1 cellular context compared by ENCODE assay signal in genomic region chr14:103630364-103631108, GRCh38.
TF ChIP-seq lines count a peak whose summit lies in the region.

No MANE protein-coding gene starts in this region.

TF ChIP-seq in WTC11, 78 proteins besides CTCF, POLR2A, EP300 and RAD21 (continued from another document):
- TF ChIP-seq, protein P1, sequence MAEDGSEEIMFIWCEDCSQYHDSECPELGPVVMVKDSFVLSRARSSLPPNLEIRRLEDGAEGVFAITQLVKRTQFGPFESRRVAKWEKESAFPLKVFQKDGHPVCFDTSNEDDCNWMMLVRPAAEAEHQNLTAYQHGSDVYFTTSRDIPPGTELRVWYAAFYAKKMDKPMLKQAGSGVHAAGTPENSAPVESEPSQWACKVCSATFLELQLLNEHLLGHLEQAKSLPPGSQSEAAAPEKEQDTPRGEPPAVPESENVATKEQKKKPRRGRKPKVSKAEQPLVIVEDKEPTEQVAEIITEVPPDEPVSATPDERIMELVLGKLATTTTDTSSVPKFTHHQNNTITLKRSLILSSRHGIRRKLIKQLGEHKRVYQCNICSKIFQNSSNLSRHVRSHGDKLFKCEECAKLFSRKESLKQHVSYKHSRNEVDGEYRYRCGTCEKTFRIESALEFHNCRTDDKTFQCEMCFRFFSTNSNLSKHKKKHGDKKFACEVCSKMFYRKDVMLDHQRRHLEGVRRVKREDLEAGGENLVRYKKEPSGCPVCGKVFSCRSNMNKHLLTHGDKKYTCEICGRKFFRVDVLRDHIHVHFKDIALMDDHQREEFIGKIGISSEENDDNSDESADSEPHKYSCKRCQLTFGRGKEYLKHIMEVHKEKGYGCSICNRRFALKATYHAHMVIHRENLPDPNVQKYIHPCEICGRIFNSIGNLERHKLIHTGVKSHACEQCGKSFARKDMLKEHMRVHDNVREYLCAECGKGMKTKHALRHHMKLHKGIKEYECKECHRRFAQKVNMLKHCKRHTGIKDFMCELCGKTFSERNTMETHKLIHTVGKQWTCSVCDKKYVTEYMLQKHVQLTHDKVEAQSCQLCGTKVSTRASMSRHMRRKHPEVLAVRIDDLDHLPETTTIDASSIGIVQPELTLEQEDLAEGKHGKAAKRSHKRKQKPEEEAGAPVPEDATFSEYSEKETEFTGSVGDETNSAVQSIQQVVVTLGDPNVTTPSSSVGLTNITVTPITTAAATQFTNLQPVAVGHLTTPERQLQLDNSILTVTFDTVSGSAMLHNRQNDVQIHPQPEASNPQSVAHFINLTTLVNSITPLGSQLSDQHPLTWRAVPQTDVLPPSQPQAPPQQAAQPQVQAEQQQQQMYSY (CRISPR knock-in tag; IDR thresholded peaks at IDR 0.05), result no peak
- TF ChIP-seq, protein P2, sequence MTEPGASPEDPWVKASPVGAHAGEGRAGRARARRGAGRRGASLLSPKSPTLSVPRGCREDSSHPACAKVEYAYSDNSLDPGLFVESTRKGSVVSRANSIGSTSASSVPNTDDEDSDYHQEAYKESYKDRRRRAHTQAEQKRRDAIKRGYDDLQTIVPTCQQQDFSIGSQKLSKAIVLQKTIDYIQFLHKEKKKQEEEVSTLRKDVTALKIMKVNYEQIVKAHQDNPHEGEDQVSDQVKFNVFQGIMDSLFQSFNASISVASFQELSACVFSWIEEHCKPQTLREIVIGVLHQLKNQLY (CRISPR knock-in tag; IDR thresholded peaks at IDR 0.05), result no peak
- no peak for TF ChIP-seq IRF2 (CRISPR knock-in tag; IDR thresholded peaks at IDR 0.05; ENCODE audit: borderline replicate concordance, low read depth)
- TF ChIP-seq PRRX2 (CRISPR knock-in tag; IDR thresholded peaks at IDR 0.05), result no peak
- no peak for TF ChIP-seq CREM (CRISPR knock-in tag; IDR thresholded peaks at IDR 0.05)
- TF ChIP-seq MXD4 (CRISPR knock-in tag; IDR thresholded peaks at IDR 0.05; ENCODE audit: borderline replicate concordance), result no peak
- no peak for TF ChIP-seq NFYB (CRISPR knock-in tag; conservative IDR thresholded peaks at IDR 0.05; ENCODE audit: low read depth)
- no peak for TF ChIP-seq KAT7 (CRISPR knock-in tag; IDR thresholded peaks at IDR 0.05; ENCODE audit: borderline replicate concordance)
